In the genomic region with DNA sequence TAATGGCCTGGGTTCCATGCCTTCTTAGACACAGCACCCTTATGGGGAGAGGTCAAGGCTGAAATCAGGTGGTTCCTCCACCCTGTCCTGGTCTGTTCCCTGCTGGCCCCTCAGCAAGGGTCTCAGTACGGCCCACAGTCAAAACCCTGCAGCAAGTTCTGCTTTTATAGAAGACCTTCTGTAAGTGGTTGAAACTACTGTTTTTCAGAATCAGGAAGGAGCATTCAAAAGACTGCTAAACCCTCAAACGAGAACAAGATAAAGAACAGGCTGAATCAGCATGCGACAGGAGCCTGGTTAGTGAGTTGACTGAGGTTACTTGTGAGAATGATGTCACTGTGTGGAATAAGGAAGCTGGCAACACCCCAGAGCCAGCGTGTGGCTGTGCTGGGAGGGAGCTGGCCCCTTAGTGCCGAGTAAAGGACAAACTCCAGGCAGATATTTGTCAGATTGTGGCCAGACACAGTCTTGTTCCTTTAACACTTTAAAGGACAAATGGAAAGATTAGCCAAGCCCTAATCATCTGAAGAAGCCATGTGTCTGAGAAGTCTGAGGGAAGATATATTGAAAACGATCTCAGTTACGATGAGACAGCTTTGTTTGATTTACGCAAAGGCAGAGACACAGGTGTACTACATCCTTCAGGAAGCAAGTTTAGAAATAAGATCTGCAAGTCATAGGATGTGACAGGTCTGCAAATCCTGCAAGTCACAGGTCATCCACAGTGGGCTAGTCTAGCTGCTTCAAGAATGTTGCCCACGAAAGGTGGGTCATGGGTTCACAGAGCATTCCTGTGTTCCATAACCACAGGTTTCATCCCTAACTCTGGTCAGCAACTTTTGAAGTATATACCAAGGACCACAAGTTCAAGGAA, we compare ENCODE assay signal across 8 cellular contexts. TPM values are rescaled to one million over a fixed set of nuclear protein-coding genes. Genes with fewer than 3 reads are reported as not detected.
DNase-seq lines count a peak whose midpoint lies in the region; ATAC-seq and TF ChIP-seq lines count a peak whose summit lies in the region.

No MANE protein-coding gene starts in this region.

- no peak for TF ChIP-seq EP300 in suprapubic skin (IDR thresholded peaks at IDR 0.05)

- no peak for TF ChIP-seq CTCF in suprapubic skin (IDR thresholded peaks at IDR 0.05)

- H3K27me3 ChIP-seq in duodenal mucosa (ENCODE audit: control insufficient read depth in 1 of 2, insufficient read depth in 2 of 2, low read length in 2 of 2) (no peaks in the 10 kb centered on the region), mucosa of stomach (ENCODE audit: control insufficient read depth, insufficient read depth, low read length) (no peaks in the 10 kb centered on the region), suprapubic skin (no peaks in the 10 kb centered on the region)

- peak; percentile 81 for ATAC-seq in HG03565 (IDR thresholded peaks at IDR 0.05; ENCODE audit: unreplicated experiment)

- peak overlapping the region; percentile 44 to 60 for H3K9ac ChIP-seq in duodenal mucosa (ENCODE audit: low read depth in 1 of 2, low read length in 2 of 2)
- H3K9ac ChIP-seq in mucosa of stomach (ENCODE audit: low read length), result peak overlapping the region; percentile 65

- H3K36me3 ChIP-seq in duodenal mucosa (ENCODE audit: control insufficient read depth in 1 of 2, insufficient read depth in 2 of 2, low read length in 2 of 2) (no peaks in the 10 kb centered on the region), mucosa of stomach (ENCODE audit: control insufficient read depth, insufficient read depth, low read length) (no peaks in the 10 kb centered on the region), suprapubic skin (no peaks in the 10 kb centered on the region)

- WGBS in suprapubic skin, result 45% methylated on average over 9 of the region's 9 CpGs

- H3K4me3 ChIP-seq in duodenal mucosa (ENCODE audit: low read depth in 1 of 2, low read length in 2 of 2) (peak overlapping the region; percentile 22 to 48), mucosa of stomach (ENCODE audit: low read length) (peak overlapping the region; percentile 20), suprapubic skin (no peak overlapping the region)

- H3K4me1 ChIP-seq in duodenal mucosa (ENCODE audit: control insufficient read depth in 1 of 2, insufficient read depth in 2 of 2, low read length in 2 of 2) (peaks cover 35 to 43% of the 10 kb centered on the region in 2 donors), mucosa of stomach (ENCODE audit: control insufficient read depth, insufficient read depth, low read length) (peaks cover 63% of the 10 kb centered on the region), suprapubic skin (peaks cover 29% of the 10 kb centered on the region)

- H3K9me3 ChIP-seq in duodenal mucosa (ENCODE audit: control insufficient read depth in 1 of 2, low read length in 2 of 2) (no peaks in the 10 kb centered on the region), mucosa of stomach (ENCODE audit: control insufficient read depth, low read length) (no peaks in the 10 kb centered on the region), suprapubic skin (no peaks in the 10 kb centered on the region)

- peak overlapping the region; percentile 73 for H3K27ac ChIP-seq in duodenal mucosa (ENCODE audit: low read depth, low read length)
- H3K27ac ChIP-seq in suprapubic skin, result peak overlapping the region; percentile 3

- TF ChIP-seq POLR2A in suprapubic skin (IDR thresholded peaks at IDR 0.05), result no peak

- DNase-seq in activated gamma-delta T cell treated with Interleukin-2 at 50 U/mL for 16 hours, result peak; percentile 22
- DNase-seq in activated gamma-delta T cell (lab: John Stamatoyannopoulos, UW), result no peak
- peak; percentile 59 for DNase-seq in UCSD-AML1 (lab: John Stamatoyannopoulos, UW; ENCODE audit: unreplicated experiment)
- peak; percentile 78 to 83 for DNase-seq in suprapubic skin (ENCODE audit: low spot score in 2 of 2)
- DNase-seq in NCI-H2081 treated with DMSO at 0.1 percent for 48 hours (lab: John Stamatoyannopoulos, UW), result no peak

RNA-seq across cellular contexts. Expression of a gene that starts 54.0 kb away (rescaled TPM):
- 10 to 100 TPM; 14.6 to 30.8 (median 27.5) TPM for total RNA-seq in suprapubic skin

Comparison
In these comparisons a context has a peak if more than half of its experiments do, and no peak if none do; other contexts are left out.
1. DNase-seq: peak in activated gamma-delta T cell treated with Interleukin-2 at 50 U/mL for 16 hours (single experiment), UCSD-AML1 (single experiment) and suprapubic skin (2 of 2); none in activated gamma-delta T cell (single experiment) and NCI-H2081 treated with DMSO at 0.1 percent for 48 hours (single experiment).